21 cellular contexts compared by ENCODE assay signal in genomic region chr2:29524652-29525051, GRCh38.
DNase-seq lines count a peak whose midpoint lies in the region; ATAC-seq, FAIRE-seq and TF ChIP-seq lines count a peak whose summit lies in the region.
"Had no signal": no experiment of that assay in that cellular context is flagged by ENCODE, and none has a peak within 500 bp of the region (broad histone marks: within the 10 kb centered on the region; RNA-seq: fewer than 3 reads in every experiment).

No MANE protein-coding gene starts in this region.

- no peaks in the 10 kb centered on the region for H3K4me1 ChIP-seq in HepG2 (ENCODE audit: insufficient read depth, low read length)
- peaks cover 0 to 20% (median 9%) of the 10 kb centered on the region in 4 donors for H3K4me1 ChIP-seq in right lobe of liver
- H3K4me1 ChIP-seq: Caco-2 had no signal

- no peak overlapping the region for H3K4me2 ChIP-seq in HepG2 (ENCODE audit: low read depth, low read length)
- H3K4me2 ChIP-seq: A549; BLaER1 treated with 17β-estradiol and CSF1 and Interleukin-3, amounts not matched to agents 10 nM and 100 nM had no signal

- no peaks in the 10 kb centered on the region for H3K36me3 Mint-ChIP-seq in nephron progenitor cell (ENCODE audit: low read depth)
- H3K36me3 Mint-ChIP-seq: CD8-positive, alpha-beta T cell had no signal

- H3K4me3 Mint-ChIP-seq in nephron progenitor cell, result no peak overlapping the region
- H3K4me3 Mint-ChIP-seq: B cell; CD4-positive, alpha-beta T cell; CD8-positive, alpha-beta T cell had no signal

- POLR2A ChIA-PET in HepG2 (lab: Yijun Ruan, JAX), result no interaction called here

- BruUV-seq in HepG2 (replicated peaks; lab: Mats Ljungman, UMichigan), result no TSS peak

- H3K79me2 ChIP-seq in HepG2 (ENCODE audit: insufficient read depth, low read length), result no peaks in the 10 kb centered on the region

- ATAC-seq in HepG2 (no peak), right lobe of liver (no peak), GM18498 (IDR thresholded peaks at IDR 0.05; ENCODE audit: unreplicated experiment) (no peak)
- ATAC-seq: A549; CD8-positive, alpha-beta T cell had no signal

- CTCF ChIA-PET in HepG2 (lab: Yijun Ruan, JAX; ENCODE audit: low intra/inter-chr PET ratio, low total read pairs), result no interaction called here

- TF ChIP-seq CTCF in HepG2 (CRISPR knock-in tag; IDR thresholded peaks at IDR 0.05) (no peak), right lobe of liver (IDR thresholded peaks at IDR 0.05) (no peak), nephron progenitor cell (IDR thresholded peaks at IDR 0.05) (no peak)

- FAIRE-seq in HepG2 (lab: Jason Lieb, UNC), result no peak
- FAIRE-seq: A549, D721Med, G401.6, GM12891, GM18507 had no signal

- H3K27ac ChIP-seq in HepG2 (ENCODE audit: extremely low read length, insufficient read depth, low read length) (no peak overlapping the region), right lobe of liver (no peak overlapping the region)
- H3K27ac ChIP-seq: 22Rv1; A549; BLaER1 treated with 17β-estradiol and CSF1 and Interleukin-3, amounts not matched to agents 10 nM and 100 nM; C4-2B had no signal

- TF ChIP-seq EP300 in HepG2 (IDR thresholded peaks at IDR 0.05; ENCODE audit: low read depth in 2 of 2, low read length in 2 of 2) (no peak), HepG2 (CRISPR knock-in tag; IDR thresholded peaks at IDR 0.05; ENCODE audit: borderline replicate concordance) (no peak)

- H3K4me1 Mint-ChIP-seq in nephron progenitor cell, result peaks cover 15% of the 10 kb centered on the region
- H3K4me1 Mint-ChIP-seq: B cell had no signal

- H3K9ac ChIP-seq in HepG2 (ENCODE audit: insufficient read depth, low read depth, low read length), result no peak overlapping the region
- H3K9ac ChIP-seq: BLaER1 treated with 17β-estradiol and CSF1 and Interleukin-3, amounts not matched to agents 10 nM and 100 nM had no signal

- peaks cover 14% of the 10 kb centered on the region for H3K27me3 Mint-ChIP-seq in nephron progenitor cell (ENCODE audit: low read depth, poor library complexity)

- no peaks in the 10 kb centered on the region for H3K9me3 Mint-ChIP-seq in nephron progenitor cell
- H3K9me3 Mint-ChIP-seq: CD4-positive, alpha-beta T cell; CD8-positive, alpha-beta T cell had no signal

- in situ Hi-C loops in HepG2 (cut with HindIII; ENCODE audit: extremely low pct_ligation_motif_present, low pct_unique_long_range_greater_than_20kb), result no loop called here

- H3K36me3 ChIP-seq in HepG2 (replicated peaks in 1 of 2; ENCODE audit: control insufficient read depth in 1 of 2, insufficient read depth in 2 of 2, low read length in 2 of 2), result no peaks in the 10 kb centered on the region
- no peaks in the 10 kb centered on the region for H3K36me3 ChIP-seq in right lobe of liver
- H3K36me3 ChIP-seq: BLaER1 treated with 17β-estradiol and CSF1 and Interleukin-3, amounts not matched to agents 10 nM and 100 nM had no signal

- H3K4me3 ChIP-seq in HepG2 (replicated peaks in 1 of 3; ENCODE audit: insufficient read depth in 1 of 3, low read depth in 2 of 3, low read length in 3 of 3) (no peak overlapping the region), right lobe of liver (no peak overlapping the region)
- H3K4me3 ChIP-seq: A549; BLaER1 treated with 17β-estradiol and CSF1 and Interleukin-3, amounts not matched to agents 10 nM and 100 nM had no signal

- TF ChIP-seq POLR2A in HepG2 (IDR thresholded peaks at IDR 0.05; ENCODE audit: insufficient read depth in 1 of 2, low read depth in 2 of 2, low read length in 2 of 2) (no peak), right lobe of liver (IDR thresholded peaks at IDR 0.05) (no peak)

- WGBS in HepG2 (ENCODE audit: low lambda C conversion rate), result 0% methylated on average over 1 of the region's 1 CpG
- WGBS in right lobe of liver (ENCODE audit: insufficient coverage, low coverage, low lambda C conversion rate, missing lambda C conversion rate), result 57% methylated on average over 1 of the region's 1 CpG

- H3K9me3 ChIP-seq in HepG2 (ENCODE audit: low read length) (no peaks in the 10 kb centered on the region), right lobe of liver (no peaks in the 10 kb centered on the region)
- H3K9me3 ChIP-seq: A549; BLaER1 treated with 17β-estradiol and CSF1 and Interleukin-3, amounts not matched to agents 10 nM and 100 nM; Caco-2 had no signal

- H3K27ac Mint-ChIP-seq in nephron progenitor cell, result peak overlapping the region; percentile 1
- H3K27ac Mint-ChIP-seq: B cell; CD4-positive, alpha-beta T cell; CD8-positive, alpha-beta T cell had no signal

- TF ChIP-seq RAD21 in HepG2 (CRISPR knock-in tag; IDR thresholded peaks at IDR 0.05), result no peak

- DNase-seq in HepG2 (ENCODE audit: low spot score) (no peak), right lobe of liver (no peak), nephron progenitor cell (no peak), NCI-H2196 treated with DMSO at 0.1 percent for 48 hours (lab: John Stamatoyannopoulos, UW; ENCODE audit: unreplicated experiment) (no peak)
- DNase-seq: AML-193; Caco-2; Calu3; CD4-positive, alpha-beta T cell; CD8-positive, alpha-beta T cell; DMS79 treated with DMSO at 0.1 percent for 48 hours; GF-D8 had no signal

- H2AFZ ChIP-seq in HepG2 (ENCODE audit: low read length), result no peak overlapping the region

- intact Hi-C loops in HepG2 (cut with micrococcal nuclease; ENCODE audit: unreplicated experiment), result no loop called here
- intact Hi-C loops in right lobe of liver (cut with DNase I), result no loop called here

- H4K20me1 ChIP-seq in HepG2 (ENCODE audit: insufficient read depth, low read length), result no peaks in the 10 kb centered on the region
- H4K20me1 ChIP-seq: BLaER1 treated with 17β-estradiol and CSF1 and Interleukin-3, amounts not matched to agents 10 nM and 100 nM had no signal

- H3K27me3 ChIP-seq in HepG2 (ENCODE audit: control insufficient read depth in 1 of 2, insufficient read depth in 2 of 2, low read length in 2 of 2), result peaks cover 0 to 11% of the 10 kb centered on the region in 2 experiments; a peak in 1 of 5 replicates
- no peaks in the 10 kb centered on the region for H3K27me3 ChIP-seq in right lobe of liver
- H3K27me3 ChIP-seq: BLaER1 treated with 17β-estradiol and CSF1 and Interleukin-3, amounts not matched to agents 10 nM and 100 nM had no signal

TF ChIP-seq in HepG2, 621 proteins besides CTCF, POLR2A, EP300 and RAD21 (continues in another document):
- TF ChIP-seq TRIM22 (IDR thresholded peaks at IDR 0.05) (peak; percentile 75; the same call in 1 of the 2 replicates), YEATS2 (CRISPR knock-in tag; IDR thresholded peaks at IDR 0.05; ENCODE audit: borderline replicate concordance) (no peak), ELK4 (CRISPR knock-in tag; IDR thresholded peaks at IDR 0.05; ENCODE audit: borderline replicate concordance) (no peak), NAIF1 (CRISPR knock-in tag; IDR thresholded peaks at IDR 0.05; ENCODE audit: borderline replicate concordance) (no peak)
